Comparison of ENCODE assay signal across 8 cellular contexts in the genomic region with DNA sequence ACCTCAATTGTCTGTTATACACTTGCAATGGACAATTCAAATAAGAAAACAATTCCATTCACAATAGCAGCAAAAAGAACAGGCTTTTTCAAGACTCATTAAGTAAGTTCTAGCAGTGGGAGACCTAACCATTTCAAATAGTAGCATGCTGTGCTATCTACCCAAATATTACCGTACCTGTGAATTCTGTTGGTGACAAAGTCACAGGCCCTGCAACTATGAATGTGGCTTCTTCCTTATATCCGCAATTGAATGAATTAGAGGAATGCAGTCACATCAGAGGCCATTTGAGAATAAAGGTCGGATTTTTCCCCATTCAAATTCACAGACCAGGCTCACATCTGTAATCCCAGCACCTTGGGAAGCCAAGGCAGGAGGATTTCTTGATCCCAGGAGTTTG. TPM values are rescaled to one million over a fixed set of nuclear protein-coding genes. Genes with fewer than 3 reads are reported as not detected.
DNase-seq lines count a peak whose midpoint lies in the region; ATAC-seq and TF ChIP-seq lines count a peak whose summit lies in the region.

No MANE protein-coding gene starts in this region.

- H3K27me3 Mint-ChIP-seq in nephron (ENCODE audit: low read depth) = no peaks in the 10 kb centered on the region

- peaks cover 44 to 62% (median 52%) of the 10 kb centered on the region in 10 experiments for H3K4me1 ChIP-seq in BLaER1 treated with 17β-estradiol and CSF1 and Interleukin-3, amounts not matched to agents 10 nM and 100 nM

- no peaks in the 10 kb centered on the region for H3K9me3 Mint-ChIP-seq in nephron

- H3K4me3 ChIP-seq in BLaER1 treated with 17β-estradiol and CSF1 and Interleukin-3, amounts not matched to agents 10 nM and 100 nM = peak overlapping the region in 9 of 10 experiments; percentile 66 to 86 (median 76); a peak in 15 of 20 replicates
- peak overlapping the region; percentile 49 for H3K4me3 ChIP-seq in HL-60 (replicated peaks; ENCODE audit: insufficient read depth, low read length)
- H3K4me3 ChIP-seq in astrocyte of the cerebellum (ENCODE audit: low read depth, low read length) = peak overlapping the region; percentile 40

- in situ Hi-C loops in astrocyte of the cerebellum (cut with HindIII; ENCODE audit: low sequenced_read_pairs) = no loop called here

- peaks cover 0 to 6% (median 0%) of the 10 kb centered on the region in 11 experiments; a peak in 5 of 22 replicates for H3K9me3 ChIP-seq in BLaER1 treated with 17β-estradiol and CSF1 and Interleukin-3, amounts not matched to agents 10 nM and 100 nM (replicated peaks in 1 of 11)

- no peaks in the 10 kb centered on the region for H3K36me3 Mint-ChIP-seq in nephron (ENCODE audit: low read depth)

- TF ChIP-seq CTCF in HL-60 (IDR thresholded peaks at IDR 0.05; ENCODE audit: insufficient read depth, low read length) = no peak
- TF ChIP-seq CTCF in astrocyte of the cerebellum (IDR thresholded peaks at IDR 0.05; ENCODE audit: low read depth, low read length, missing control alignments) = no peak
- no peak for TF ChIP-seq CTCF in nephron (IDR thresholded peaks at IDR 0.05; ENCODE audit: unreplicated experiment in 3 of 3)

- H3K4me1 Mint-ChIP-seq in nephron = peaks cover 11% of the 10 kb centered on the region

- peak overlapping the region; percentile 98 to 99 (median 98) for H3K27ac Mint-ChIP-seq in nephron

- peaks cover 5 to 28% (median 24%) of the 10 kb centered on the region in 11 experiments; a peak in 17 of 22 replicates for H4K20me1 ChIP-seq in BLaER1 treated with 17β-estradiol and CSF1 and Interleukin-3, amounts not matched to agents 10 nM and 100 nM

- H3K4me2 ChIP-seq in BLaER1 treated with 17β-estradiol and CSF1 and Interleukin-3, amounts not matched to agents 10 nM and 100 nM = peak overlapping the region; percentile 55 to 95 (median 83)

- DNase-seq in HL-60 (ENCODE audit: low read depth in 1 of 2, low spot score in 1 of 2) = no peak
- DNase-seq in astrocyte of the cerebellum (ENCODE audit: low read depth) = no peak
- no peak for DNase-seq in HT-29 (ENCODE audit: low spot score)
- DNase-seq in NCI-H526 treated with DMSO at 0.1 percent for 48 hours (lab: John Stamatoyannopoulos, UW) = no peak
- DNase-seq in stimulated activated naive CD4-positive, alpha-beta T cell (lab: John Stamatoyannopoulos, UW) = no peak

- H3K4me3 Mint-ChIP-seq in nephron = peak overlapping the region; percentile 96 to 99 (median 98)

- H3K36me3 ChIP-seq in BLaER1 treated with 17β-estradiol and CSF1 and Interleukin-3, amounts not matched to agents 10 nM and 100 nM = peaks cover 9 to 22% (median 17%) of the 10 kb centered on the region in 11 experiments; a peak in 19 of 22 replicates

- H3K27me3 ChIP-seq in BLaER1 treated with 17β-estradiol and CSF1 and Interleukin-3, amounts not matched to agents 10 nM and 100 nM = no peaks in the 10 kb centered on the region
- no peaks in the 10 kb centered on the region for H3K27me3 ChIP-seq in HL-60 (ENCODE audit: insufficient read depth, poor library complexity, severe bottlenecking)

- H3K27ac ChIP-seq in BLaER1 treated with 17β-estradiol and CSF1 and Interleukin-3, amounts not matched to agents 10 nM and 100 nM = peak overlapping the region in 5 of 11 experiments; percentile 42 to 93 (median 92); a peak in 6 of 22 replicates
- H3K27ac ChIP-seq in HL-60 (replicated peaks) = peak overlapping the region; percentile 85

- ATAC-seq in HG03571 (IDR thresholded peaks at IDR 0.05; ENCODE audit: unreplicated experiment) = no peak

- H3K9ac ChIP-seq in BLaER1 treated with 17β-estradiol and CSF1 and Interleukin-3, amounts not matched to agents 10 nM and 100 nM = peak overlapping the region; percentile 45 to 95 (median 90); a peak in 9 of 22 replicates

RNA-seq across cellular contexts. Expression of gene NME4, which starts 0.8 kb away (rescaled TPM):
- 25.3 and 29.0 TPM in 2 replicates for total RNA-seq in HT-29 (2014; rRNA removed; shearing (Covaris generic))

RNA-seq across cellular contexts. Expression of gene DECR2, which starts 5.5 kb away (rescaled TPM):
- 25.2 and 29.1 TPM in 2 replicates for total RNA-seq in HT-29 (2014; rRNA removed; shearing (Covaris generic))

RNA-seq across cellular contexts. Expression of gene PGAP6, which starts 14.4 kb away (rescaled TPM):
- total RNA-seq in HT-29 (2014; rRNA removed; shearing (Covaris generic)) = 150 and 161 TPM in 2 replicates

RNA-seq across cellular contexts. Expression of gene MRPL28, which starts 25.9 kb away (rescaled TPM):
- total RNA-seq in HT-29 (2014; rRNA removed; shearing (Covaris generic)) = 223 and 226 TPM in 2 replicates

RNA-seq across cellular contexts. Expression of gene RAB11FIP3, which starts 29.2 kb away (rescaled TPM):
- 5.2 and 9.5 TPM in 2 replicates for total RNA-seq in HT-29 (2014; rRNA removed; shearing (Covaris generic))
